Comparison of ENCODE assay signal across 18 cellular contexts in the genomic region with DNA sequence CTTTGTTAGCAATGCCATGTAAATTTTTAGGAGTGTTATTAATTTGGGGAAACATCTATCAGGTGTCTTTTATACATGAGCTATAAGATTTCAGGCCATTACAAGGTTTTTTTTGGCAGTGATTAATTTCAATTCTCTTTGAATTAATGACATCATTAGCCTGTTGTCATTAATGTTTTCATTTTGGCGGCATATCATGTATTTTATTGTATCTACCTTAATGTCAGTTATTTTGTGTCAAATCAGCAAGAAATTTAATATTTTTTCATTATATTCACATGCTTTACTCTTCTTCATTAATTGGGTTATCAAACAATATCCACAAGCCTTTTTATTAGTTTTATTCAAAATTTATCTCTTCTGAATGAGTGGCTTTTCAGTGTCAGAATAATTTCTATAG.
DNase-seq lines count a peak whose midpoint lies in the region; ATAC-seq, FAIRE-seq and TF ChIP-seq lines count a peak whose summit lies in the region.
"Had no signal": no experiment of that assay in that cellular context is flagged by ENCODE, and none has a peak within 500 bp of the region (broad histone marks: within the 10 kb centered on the region; RNA-seq: fewer than 3 reads in every experiment).

No MANE protein-coding gene starts in this region.

- TF ChIP-seq RAD21 in HepG2 (CRISPR knock-in tag; IDR thresholded peaks at IDR 0.05): no peak
- no peak for TF ChIP-seq RAD21 in IMR-90 (IDR thresholded peaks at IDR 0.05; ENCODE audit: low read length)

- no peak overlapping the region for H2AFZ ChIP-seq in HepG2 (ENCODE audit: low read length)
- no peak overlapping the region for H2AFZ ChIP-seq in IMR-90 (replicated peaks; ENCODE audit: low read length, poor library complexity)

- no peak for FAIRE-seq in HepG2 (lab: Jason Lieb, UNC)
- FAIRE-seq: D721Med, GM12891 had no signal

- 3% methylated on average over 1 of the region's 1 CpG for WGBS in HepG2 (ENCODE audit: low lambda C conversion rate)
- 58% methylated on average over 1 of the region's 1 CpG for WGBS in right lobe of liver (ENCODE audit: insufficient coverage, low coverage, low lambda C conversion rate, missing lambda C conversion rate)
- WGBS in IMR-90 (ENCODE audit: extremely low coverage in 2 of 2, insufficient read length in 1 of 2), 2 experiments: no CpG with 5 or more reads among the region's 1 CpG

- H4K8ac ChIP-seq in IMR-90 (ENCODE audit: low read depth in 2 of 2, low read length in 2 of 2): no peak overlapping the region

- no peak overlapping the region for H2BK20ac ChIP-seq in IMR-90 (ENCODE audit: low read depth, low read length)

- DNase-seq in HepG2 (ENCODE audit: low spot score): no peak
- no peak for DNase-seq in right lobe of liver
- DNase-seq in IMR-90: no peak
- no peak for DNase-seq in AG20443 (ENCODE audit: low spot score)
- no peak for DNase-seq in HUDEP-2 (lab: John Stamatoyannopoulos, UW; ENCODE audit: unreplicated experiment in 76 of 76)
- DNase-seq: ACHN; AML-193; Caco-2; Calu3; CD4-positive, alpha-beta T cell; CD8-positive, alpha-beta T cell; DMS79 treated with DMSO at 0.1 percent for 48 hours; GF-D8 had no signal

- H3K27ac ChIP-seq in HepG2 (ENCODE audit: extremely low read length, insufficient read depth, low read length) (no peak overlapping the region), right lobe of liver (no peak overlapping the region), IMR-90 (ENCODE audit: insufficient read depth, low read length) (no peak overlapping the region)
- H3K27ac ChIP-seq: 22Rv1; BLaER1 treated with 17β-estradiol and CSF1 and Interleukin-3, amounts not matched to agents 10 nM and 100 nM; C4-2B had no signal

- H3K4me1 ChIP-seq in HepG2 (ENCODE audit: insufficient read depth, low read length) (no peaks in the 10 kb centered on the region), right lobe of liver (no peaks in the 10 kb centered on the region), IMR-90 (ENCODE audit: control insufficient read depth, insufficient read depth, low read length) (no peaks in the 10 kb centered on the region)
- H3K4me1 ChIP-seq: Caco-2 had no signal

- H4K20me1 ChIP-seq in HepG2 (ENCODE audit: insufficient read depth, low read length) (no peaks in the 10 kb centered on the region), IMR-90 (ENCODE audit: insufficient read depth, low read length) (no peaks in the 10 kb centered on the region)
- H4K20me1 ChIP-seq: BLaER1 treated with 17β-estradiol and CSF1 and Interleukin-3, amounts not matched to agents 10 nM and 100 nM had no signal

- no peak overlapping the region for H3K56ac ChIP-seq in IMR-90 (ENCODE audit: extremely low read depth, insufficient read depth, low read length)

- no peak overlapping the region for H2AK5ac ChIP-seq in IMR-90 (ENCODE audit: low read depth, low read length)

- TF ChIP-seq EP300 in HepG2 (IDR thresholded peaks at IDR 0.05; ENCODE audit: low read depth in 2 of 2, low read length in 2 of 2) (no peak), HepG2 (CRISPR knock-in tag; IDR thresholded peaks at IDR 0.05; ENCODE audit: borderline replicate concordance) (no peak)

- H3K4me2 ChIP-seq in HepG2 (ENCODE audit: low read depth, low read length): no peak overlapping the region
- H3K4me2 ChIP-seq in IMR-90 (ENCODE audit: low read depth, low read length): no peak overlapping the region
- H3K4me2 ChIP-seq: BLaER1 treated with 17β-estradiol and CSF1 and Interleukin-3, amounts not matched to agents 10 nM and 100 nM had no signal

- no peak overlapping the region for H2BK5ac ChIP-seq in IMR-90 (ENCODE audit: low read depth, low read length, poor library complexity, severe bottlenecking)

- intact Hi-C loops in HepG2 (cut with micrococcal nuclease; ENCODE audit: unreplicated experiment): no loop called here
- intact Hi-C loops in right lobe of liver (cut with DNase I): no loop called here
- intact Hi-C loops in IMR-90 (cut with micrococcal nuclease): no loop called here

- H3K18ac ChIP-seq in IMR-90 (ENCODE audit: low read depth, low read length): no peak overlapping the region

- no peaks in the 10 kb centered on the region for H3K79me2 ChIP-seq in HepG2 (ENCODE audit: insufficient read depth, low read length)

- no peaks in the 10 kb centered on the region for H3K27me3 ChIP-seq in HepG2 (ENCODE audit: control insufficient read depth in 1 of 2, insufficient read depth in 2 of 2, low read length in 2 of 2)
- H3K27me3 ChIP-seq in right lobe of liver: no peaks in the 10 kb centered on the region
- no peaks in the 10 kb centered on the region for H3K27me3 ChIP-seq in IMR-90 (ENCODE audit: control insufficient read depth, insufficient read depth, low read length)
- H3K27me3 ChIP-seq: BLaER1 treated with 17β-estradiol and CSF1 and Interleukin-3, amounts not matched to agents 10 nM and 100 nM had no signal

- H2AK9ac ChIP-seq in IMR-90 (replicated peaks; ENCODE audit: low read depth, low read length, poor library complexity): no peak overlapping the region

- POLR2A ChIA-PET in HepG2 (lab: Yijun Ruan, JAX): no interaction called here
- POLR2A ChIA-PET in IMR-90 (lab: Charles Lee; ENCODE audit: unreplicated experiment): no interaction called here

- no peaks in the 10 kb centered on the region for H3K9me3 ChIP-seq in HepG2 (ENCODE audit: low read length)
- no peaks in the 10 kb centered on the region for H3K9me3 ChIP-seq in right lobe of liver
- H3K9me3 ChIP-seq in IMR-90 (ENCODE audit: control insufficient read depth, insufficient read depth, low read length): no peaks in the 10 kb centered on the region
- H3K9me3 ChIP-seq: BLaER1 treated with 17β-estradiol and CSF1 and Interleukin-3, amounts not matched to agents 10 nM and 100 nM; Caco-2 had no signal

- BruUV-seq in HepG2 (replicated peaks; lab: Mats Ljungman, UMichigan) (no TSS peak), IMR-90 (replicated peaks; lab: Mats Ljungman, UMichigan) (no TSS peak)

- dilution Hi-C loops in IMR-90 (cut with HindIII; ENCODE audit: low sequenced_read_pairs, unreplicated experiment): no loop called here

- H2BK15ac ChIP-seq in IMR-90 (ENCODE audit: low read depth, low read length): no peak overlapping the region

- TF ChIP-seq POLR2A in HepG2 (IDR thresholded peaks at IDR 0.05; ENCODE audit: insufficient read depth in 1 of 2, low read depth in 2 of 2, low read length in 2 of 2) (no peak), right lobe of liver (IDR thresholded peaks at IDR 0.05) (no peak), IMR-90 (IDR thresholded peaks at IDR 0.05; ENCODE audit: low read depth, low read length) (no peak)

- H3K9me1 ChIP-seq in IMR-90 (ENCODE audit: insufficient read depth, low read length): no peaks in the 10 kb centered on the region

- H3K14ac ChIP-seq in IMR-90 (replicated peaks; ENCODE audit: low read depth, low read length): no peak overlapping the region

- no peak for ATAC-seq in HepG2
- ATAC-seq in right lobe of liver: no peak
- ATAC-seq in IMR-90 (ENCODE audit: low read depth): no peak
- ATAC-seq: CD8-positive, alpha-beta T cell had no signal

- no peak for TF ChIP-seq CTCF in HepG2 (CRISPR knock-in tag; IDR thresholded peaks at IDR 0.05)
- no peak for TF ChIP-seq CTCF in right lobe of liver (IDR thresholded peaks at IDR 0.05)
- TF ChIP-seq CTCF in IMR-90 (conservative IDR thresholded peaks at IDR 0.05; ENCODE audit: low read depth, low read length): no peak

- H3K4ac ChIP-seq in IMR-90 (ENCODE audit: low read depth, low read length): no peak overlapping the region

- H3K36me3 ChIP-seq in HepG2 (replicated peaks in 1 of 2; ENCODE audit: control insufficient read depth in 1 of 2, insufficient read depth in 2 of 2, low read length in 2 of 2) (no peaks in the 10 kb centered on the region), right lobe of liver (no peaks in the 10 kb centered on the region), IMR-90 (ENCODE audit: control insufficient read depth, insufficient read depth, low read length) (no peaks in the 10 kb centered on the region)
- H3K36me3 ChIP-seq: BLaER1 treated with 17β-estradiol and CSF1 and Interleukin-3, amounts not matched to agents 10 nM and 100 nM had no signal

- H3K4me3 ChIP-seq in HepG2 (replicated peaks in 1 of 3; ENCODE audit: insufficient read depth in 1 of 3, low read depth in 2 of 3, low read length in 3 of 3): no peak overlapping the region
- H3K4me3 ChIP-seq in right lobe of liver: no peak overlapping the region
- H3K4me3 ChIP-seq in IMR-90 (ENCODE audit: insufficient read depth, low read depth, low read length): no peak overlapping the region
- H3K4me3 ChIP-seq: BLaER1 treated with 17β-estradiol and CSF1 and Interleukin-3, amounts not matched to agents 10 nM and 100 nM had no signal

- H3K9ac ChIP-seq in HepG2 (ENCODE audit: insufficient read depth, low read depth, low read length) (no peak overlapping the region), IMR-90 (ENCODE audit: low read depth, low read length) (no peak overlapping the region)
- H3K9ac ChIP-seq: BLaER1 treated with 17β-estradiol and CSF1 and Interleukin-3, amounts not matched to agents 10 nM and 100 nM had no signal

- no peak overlapping the region for H3K23ac ChIP-seq in IMR-90 (ENCODE audit: low read depth, low read length)

- CTCF ChIA-PET in HepG2 (lab: Yijun Ruan, JAX; ENCODE audit: low intra/inter-chr PET ratio, low total read pairs) (no interaction called here), IMR-90 (lab: Yijun Ruan, JAX) (no interaction called here)

- in situ Hi-C loops in HepG2 (cut with HindIII; ENCODE audit: extremely low pct_ligation_motif_present, low pct_unique_long_range_greater_than_20kb) (no loop called here), IMR-90 (cut with MboI; ENCODE audit: low sequenced_read_pairs) (no loop called here)

- H4K5ac ChIP-seq in IMR-90 (ENCODE audit: low read depth, low read length): no peak overlapping the region

- H3K79me1 ChIP-seq in IMR-90 (ENCODE audit: low read depth in 1 of 2, low read length in 2 of 2): no peaks in the 10 kb centered on the region

- H4K91ac ChIP-seq in IMR-90 (ENCODE audit: insufficient read depth, low read depth, low read length): no peak overlapping the region

- H2BK120ac ChIP-seq in IMR-90 (ENCODE audit: low read depth, low read length): no peak overlapping the region

TF ChIP-seq in HepG2, 621 proteins besides CTCF, POLR2A, EP300 and RAD21 (continues in another document):
- TF ChIP-seq MAFF (IDR thresholded peaks at IDR 0.05; ENCODE audit: low read depth, low read length) (peak; percentile 57; the same call in 1 of the 2 replicates), MAFK (conservative IDR thresholded peaks at IDR 0.05 in 1 of 2, IDR thresholded peaks at IDR 0.05 in 1 of 2; ENCODE audit: low read length in 2 of 2) (peak; percentile 34 to 61; a peak in 2 of 4 replicates), ATF7 (IDR thresholded peaks at IDR 0.05) (peak; percentile 64), ATF7 (CRISPR knock-in tag; IDR thresholded peaks at IDR 0.05) (no peak)

TF ChIP-seq in IMR-90, 13 proteins besides CTCF, POLR2A, EP300 and RAD21:
- TF ChIP-seq NFE2L2 (IDR thresholded peaks at IDR 0.05; ENCODE audit: low read depth, low read length) (no peak), BHLHE40 (IDR thresholded peaks at IDR 0.05; ENCODE audit: low read depth, low read length) (no peak), FOS (IDR thresholded peaks at IDR 0.05; ENCODE audit: low read depth, low read length) (no peak), MAFK (IDR thresholded peaks at IDR 0.05; ENCODE audit: low read depth, low read length) (peak; percentile 63)
TF ChIP-seq in IMR-90: peak in this region for 1.
